ENCODE assay signal across 8 cellular contexts in the genomic region with DNA sequence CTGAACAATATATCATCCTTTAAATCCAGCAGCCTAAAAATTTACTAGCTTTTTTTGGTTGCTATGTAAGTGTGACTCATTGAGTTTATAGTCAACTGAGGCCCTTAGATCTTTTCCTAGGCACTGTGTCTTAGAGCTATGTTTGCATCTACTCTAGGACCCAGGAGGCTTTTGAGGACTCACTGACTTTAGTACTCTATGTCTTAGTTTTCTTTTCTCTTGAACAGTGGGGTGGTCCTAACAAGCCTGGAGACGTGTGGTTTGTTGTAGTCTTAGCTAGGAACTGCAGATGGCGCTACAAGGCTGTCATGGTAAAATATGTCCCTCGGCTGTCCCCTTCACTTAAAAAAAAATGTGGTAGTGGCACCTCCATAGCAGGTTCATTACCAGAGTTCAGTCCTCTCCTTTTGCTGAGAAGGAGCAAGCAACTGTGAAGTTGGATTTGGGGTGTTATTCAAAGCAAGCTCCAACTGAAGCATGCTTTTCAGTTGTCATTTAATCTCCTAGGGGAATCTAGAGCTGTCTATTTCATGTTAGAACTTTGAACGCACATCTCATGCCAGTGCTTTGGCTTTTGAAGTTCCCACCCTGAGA. TPM values are rescaled to one million over a fixed set of nuclear protein-coding genes. Genes with fewer than 3 reads are reported as not detected.
DNase-seq lines count a peak whose midpoint lies in the region; ATAC-seq and TF ChIP-seq lines count a peak whose summit lies in the region.

No MANE protein-coding gene starts in this region.

- H3K36me3 ChIP-seq in PC-9 (ENCODE audit: low read depth) (no peaks in the 10 kb centered on the region), heart left ventricle (no peaks in the 10 kb centered on the region)

- H3K4me1 ChIP-seq in PC-9 (replicated peaks; ENCODE audit: insufficient read depth) (no peaks in the 10 kb centered on the region), heart left ventricle (peaks cover 0 to 8% (median 0%) of the 10 kb centered on the region in 12 donors)

- WGBS in heart left ventricle, 4 donors = 16 to 20% (median 17%) methylated on average over 4 of the region's 4 CpGs

- no peak for DNase-seq in AG04449 (ENCODE audit: low read depth, low spot score)
- peak; percentile 64 for DNase-seq in M059J (ENCODE audit: low read depth)
- peak; percentile 51 to 54 for DNase-seq in PC-9
- DNase-seq in activated naive CD4-positive, alpha-beta T cell treated with anti-CD3 and anti-CD28 coated beads, Interleukin-2, amount 50 U/mL, for 72 hours (ENCODE audit: low spot score in 2 of 2) = peak in 1 of 2 donors; percentile 52
- DNase-seq in heart left ventricle = peak in 1 of 5 donors; percentile 54
- no peak for DNase-seq in sciatic nerve (ENCODE audit: low spot score)

- no peaks in the 10 kb centered on the region for H3K9me3 ChIP-seq in PC-9 (ENCODE audit: insufficient read depth, low read depth)
- no peaks in the 10 kb centered on the region for H3K9me3 ChIP-seq in heart left ventricle

- H3K79me2 ChIP-seq in PC-9 (ENCODE audit: low read depth) = no peaks in the 10 kb centered on the region

- H3K4me3 ChIP-seq in AG04449 (ENCODE audit: low read depth, low read length) (no peak overlapping the region), PC-9 (no peak overlapping the region), heart left ventricle (no peak overlapping the region)

- no peaks in the 10 kb centered on the region for H3K9me3 Mint-ChIP-seq in activated naive CD4-positive, alpha-beta T cell treated with anti-CD3 and anti-CD28 coated beads, Interleukin-2, amount 50 U/mL, for 72 hours

- POLR2A ChIA-PET in AG04449 (lab: Yijun Ruan, JAX) (interaction anchor here (0.6 to 1.5 kb wide), 4 partner anchors 8 to 196 kb away, joined by 3 to 16 read pairs (median 6); a partner anchor contains a TSS), PC-9 (lab: Charles Lee; ENCODE audit: unreplicated experiment) (interaction anchor here (0.6 to 0.8 kb wide), 3 partner anchors 8 to 168 kb away, joined by 7 to 22 read pairs (median 10); a partner anchor contains a TSS)

- H3K27ac ChIP-seq in PC-9 (no peak overlapping the region), heart left ventricle (no peak overlapping the region)

- TF ChIP-seq POLR2A in heart left ventricle (IDR thresholded peaks at IDR 0.05) = no peak

- H3K36me3 Mint-ChIP-seq in activated naive CD4-positive, alpha-beta T cell treated with anti-CD3 and anti-CD28 coated beads, Interleukin-2, amount 50 U/mL, for 72 hours = no peaks in the 10 kb centered on the region

- H3F3A ChIP-seq in PC-9 (ENCODE audit: insufficient read depth, low read depth) = no peaks in the 10 kb centered on the region; the same call in 1 of the 2 replicates

- no peaks in the 10 kb centered on the region for H4K20me1 ChIP-seq in PC-9 (ENCODE audit: insufficient read depth)

- TF ChIP-seq CTCF in AG04449 (IDR thresholded peaks at IDR 0.05; ENCODE audit: insufficient read depth, low read length, missing control alignments) (peak; percentile 59), GM12874 (IDR thresholded peaks at IDR 0.05; ENCODE audit: insufficient read depth, low read depth, low read length) (peak; percentile 73), PC-9 (conservative IDR thresholded peaks at IDR 0.05) (peak; percentile 87), heart left ventricle (IDR thresholded peaks at IDR 0.05) (peak; percentile 73 to 90 (median 81))

- H3K27me3 ChIP-seq in PC-9 (ENCODE audit: insufficient read depth, low read depth) (no peaks in the 10 kb centered on the region), heart left ventricle (peaks cover 0 to 9% (median 2%) of the 10 kb centered on the region in 9 donors)

- H3K4me2 ChIP-seq in PC-9 = no peak overlapping the region

- H3K9me2 ChIP-seq in PC-9 (ENCODE audit: insufficient read depth) = no peaks in the 10 kb centered on the region

- ATAC-seq in activated naive CD4-positive, alpha-beta T cell treated with anti-CD3 and anti-CD28 coated beads, Interleukin-2, amount 50 U/mL, for 72 hours = peak; percentile 84 to 94
- ATAC-seq in heart left ventricle (peak; percentile 69 to 88 (median 85)), sciatic nerve (peak; percentile 82), HG03135 (IDR thresholded peaks at IDR 0.05; ENCODE audit: unreplicated experiment) (no peak)

- BruUV-seq in PC-9 (replicated peaks; lab: Mats Ljungman, UMichigan) = no TSS peak

- no peak overlapping the region for H2AFZ ChIP-seq in PC-9

- no peak overlapping the region for H3K27ac Mint-ChIP-seq in activated naive CD4-positive, alpha-beta T cell treated with anti-CD3 and anti-CD28 coated beads, Interleukin-2, amount 50 U/mL, for 72 hours

- CTCF ChIA-PET in AG04449 (lab: Yijun Ruan, JAX) (interaction anchor here (0.7 to 26.7 kb wide), 70 partner anchors 9 to 405 kb away, joined by 3 to 1125 read pairs (median 6); a partner anchor contains a TSS), PC-9 (lab: Charles Lee) (interaction anchor here (0.5 to 3.1 kb wide), 15 partner anchors 11 to 405 kb away, joined by 3 to 51 read pairs (median 7); a partner anchor contains a TSS)

- intact Hi-C loops in PC-9 (cut with micrococcal nuclease; ENCODE audit: unreplicated experiment) = loop anchor here (1.0 kb wide), 3 partner anchors 156 to 222 kb away; no protein-coding TSS in a partner anchor
- intact Hi-C loops in heart left ventricle (cut with DNase I) = loop anchor here in 9 of 10 donors (1.0 to 5.0 kb wide), 6 partner anchors 154 to 349 kb away; a partner anchor contains a TSS
- intact Hi-C loops in sciatic nerve (cut with DNase I) = no loop called here

RNA-seq across cellular contexts. Expression of a gene that starts 8.6 kb away (rescaled TPM):
- 12.3 and 29.9 TPM in 2 replicates for total RNA-seq in M059J (2014; rRNA removed; shearing (Covaris generic))
- 65.1 and 84.3 TPM in 2 replicates for total RNA-seq in PC-9 (2021)
- total RNA-seq in activated naive CD4-positive, alpha-beta T cell treated with anti-CD3 and anti-CD28 coated beads, Interleukin-2, amount 50 U/mL, for 72 hours = 10 to 100 TPM; 14.3 to 20.8 TPM
- total RNA-seq in heart left ventricle = 1 to 10 TPM; 3.0 to 9.1 (median 4.8) TPM
- 1 to 10 TPM; 6.7 TPM for polyA plus RNA-seq in heart left ventricle
- 14.8 TPM for total RNA-seq in sciatic nerve

RNA-seq across cellular contexts. Expression of a gene that starts 12.0 kb away (rescaled TPM):
- total RNA-seq in M059J (2014; rRNA removed; shearing (Covaris generic)) = 8.2 and 12.3 TPM in 2 replicates
- total RNA-seq in PC-9 (2021) = 3.7 and 4.7 TPM in 2 replicates
- under 1 TPM; 0.06 to 0.11 TPM for total RNA-seq in activated naive CD4-positive, alpha-beta T cell treated with anti-CD3 and anti-CD28 coated beads, Interleukin-2, amount 50 U/mL, for 72 hours
- 1 to 10 TPM in 1 of 9 donors, under 1 TPM in 5, not detected in 3; 0.08 to 4.4 (median 0.53) TPM for total RNA-seq in heart left ventricle
- polyA plus RNA-seq in heart left ventricle = under 1 TPM in 1 of 2 donors, not detected in 1; 0.11 TPM
- total RNA-seq in sciatic nerve = not detected

RNA-seq across cellular contexts. Expression of a gene that starts 21.7 kb away (rescaled TPM):
- total RNA-seq in M059J (2014; rRNA removed; shearing (Covaris generic)) = 0.39 TPM in 1 of 2 replicates, not detected in the other
- total RNA-seq in PC-9 (2021) = 0.18 and 0.22 TPM in 2 replicates
- not detected for total RNA-seq in activated naive CD4-positive, alpha-beta T cell treated with anti-CD3 and anti-CD28 coated beads, Interleukin-2, amount 50 U/mL, for 72 hours
- total RNA-seq in heart left ventricle = not detected
- not detected for polyA plus RNA-seq in heart left ventricle
- total RNA-seq in sciatic nerve = not detected

RNA-seq across cellular contexts. Expression of a gene that starts 35.6 kb away (rescaled TPM):
- total RNA-seq in M059J (2014; rRNA removed; shearing (Covaris generic)) = 31.3 and 47.4 TPM in 2 replicates
- total RNA-seq in PC-9 (2021) (79.4 and 79.9 TPM in 2 replicates), heart left ventricle (1 to 10 TPM in 2 of 9 donors, under 1 TPM in 4, not detected in 3; 0.33 to 6.4 (median 0.85) TPM), sciatic nerve (0.58 TPM)
- 100 to 1,000 TPM in 1 of 2 donors, 10 to 100 TPM in 1; 67.4 to 134 TPM for total RNA-seq in activated naive CD4-positive, alpha-beta T cell treated with anti-CD3 and anti-CD28 coated beads, Interleukin-2, amount 50 U/mL, for 72 hours
- under 1 TPM in 1 of 2 donors, not detected in 1; 0.11 TPM for polyA plus RNA-seq in heart left ventricle

Comparison
In these comparisons a context has a peak if more than half of its experiments do, and no peak if none do; other contexts are left out.
1. DNase-seq: peak in M059J (single experiment) and PC-9 (2 of 2); none in AG04449 (single experiment) and sciatic nerve (single experiment).
2. Peak in every context shown above with its lines, with median percentiles within 50 percentile points of each other: CTCF ChIP-seq.